In genomic region chr6:128807577-128807976, GRCh38 we compare ENCODE assay signal across 8 cellular contexts.
DNase-seq lines count a peak whose midpoint lies in the region; ATAC-seq and TF ChIP-seq lines count a peak whose summit lies in the region.

No MANE protein-coding gene starts in this region.

- CTCF ChIA-PET in Calu3 (lab: Charles Lee): interaction anchor here (1.0 kb wide), 2 partner anchors 445 to 563 kb away, joined by 7 to 11 read pairs; no protein-coding TSS in a partner anchor
- CTCF ChIA-PET in activated naive CD4-positive, alpha-beta T cell treated with anti-CD3 and anti-CD28 coated beads for 36 hours (lab: Charles Lee): interaction anchor here (0.7 to 1.2 kb wide), 3 partner anchors 359 to 568 kb away, joined by 3 to 4 read pairs (median 3); no protein-coding TSS in a partner anchor

- H3K9me3 Mint-ChIP-seq in Calu3 (ENCODE audit: low read depth, unreplicated experiment): no peaks in the 10 kb centered on the region
- H3K9me3 Mint-ChIP-seq in activated naive CD4-positive, alpha-beta T cell treated with anti-CD3 and anti-CD28 coated beads for 36 hours: no peaks in the 10 kb centered on the region

- ATAC-seq in activated CD4-positive, CD25-positive, alpha-beta regulatory T cell treated with anti-CD3 and anti-CD28 coated beads, Interleukin-2, amount 50 U/mL, for 24 hours: no peak
- no peak for ATAC-seq in HG02970 (IDR thresholded peaks at IDR 0.05; ENCODE audit: low FRiP score, unreplicated experiment)

- no peaks in the 10 kb centered on the region for H3K4me1 Mint-ChIP-seq in Calu3 (ENCODE audit: low read depth, unreplicated experiment)
- no peaks in the 10 kb centered on the region for H3K4me1 Mint-ChIP-seq in activated naive CD4-positive, alpha-beta T cell treated with anti-CD3 and anti-CD28 coated beads for 36 hours (ENCODE audit: low read depth)

- BruUV-seq in Calu3 (replicated peaks; lab: Mats Ljungman, UMichigan): no TSS peak

- H3K27me3 Mint-ChIP-seq in Calu3 (ENCODE audit: unreplicated experiment): peaks cover 31% of the 10 kb centered on the region
- H3K27me3 Mint-ChIP-seq in activated naive CD4-positive, alpha-beta T cell treated with anti-CD3 and anti-CD28 coated beads for 36 hours (ENCODE audit: low read depth): peaks cover 9% of the 10 kb centered on the region

- H3K27ac Mint-ChIP-seq in Calu3 (ENCODE audit: unreplicated experiment): no peak overlapping the region
- no peak overlapping the region for H3K27ac Mint-ChIP-seq in activated naive CD4-positive, alpha-beta T cell treated with anti-CD3 and anti-CD28 coated beads for 36 hours

- H3K4me3 Mint-ChIP-seq in Calu3 (ENCODE audit: low read depth, unreplicated experiment): no peak overlapping the region
- no peak overlapping the region for H3K4me3 Mint-ChIP-seq in activated naive CD4-positive, alpha-beta T cell treated with anti-CD3 and anti-CD28 coated beads for 36 hours

- no peak for DNase-seq in Calu3
- DNase-seq in HT1080 (ENCODE audit: low read depth): peak; percentile 64
- DNase-seq in amniotic epithelial cell (ENCODE audit: low read depth): peak; percentile 73
- peak; percentile 27 for DNase-seq in medulla oblongata (ENCODE audit: extremely low spot score)
- DNase-seq in activated naive CD4-positive, alpha-beta T cell treated with anti-CD3 and anti-CD28 coated beads for 36 hours: no peak
- DNase-seq in stimulated activated naive CD4-positive, alpha-beta T cell treated with Interleukin-2 at 50 U/mL for 16 hours (lab: John Stamatoyannopoulos, UW): no peak

- H3K36me3 Mint-ChIP-seq in Calu3 (ENCODE audit: insufficient read depth, unreplicated experiment): no peaks in the 10 kb centered on the region
- H3K36me3 Mint-ChIP-seq in activated naive CD4-positive, alpha-beta T cell treated with anti-CD3 and anti-CD28 coated beads for 36 hours (ENCODE audit: low read depth): no peaks in the 10 kb centered on the region

- intact Hi-C loops in Calu3 (cut with micrococcal nuclease; ENCODE audit: unreplicated experiment): loop anchor here (5.0 kb wide), 1 partner anchor 445 kb away; no protein-coding TSS in a partner anchor
- intact Hi-C loops in activated naive CD4-positive, alpha-beta T cell treated with anti-CD3 and anti-CD28 coated beads for 36 hours (cut with micrococcal nuclease): loop anchor here (1.0 kb wide), 2 partner anchors 445 to 768 kb away; no protein-coding TSS in a partner anchor

- TF ChIP-seq CTCF in Calu3 (IDR thresholded peaks at IDR 0.05; ENCODE audit: unreplicated experiment): peak; percentile 46

Comparison
In these comparisons a context has a peak if more than half of its experiments do, and no peak if none do; other contexts are left out.
1. DNase-seq: peak in HT1080 (single experiment), amniotic epithelial cell (single experiment) and medulla oblongata (single experiment); none in Calu3 (single experiment), activated naive CD4-positive, alpha-beta T cell treated with anti-CD3 and anti-CD28 coated beads for 36 hours (single experiment) and stimulated activated naive CD4-positive, alpha-beta T cell treated with Interleukin-2 at 50 U/mL for 16 hours (single experiment).